In genomic region chr7:96237040-96237439, GRCh38 we compare ENCODE assay signal across 33 cellular contexts.
A peak's percentile ranks its signal among the peaks of the same experiment; 100 is the strongest.
DNase-seq lines count a peak whose midpoint lies in the region; ATAC-seq, FAIRE-seq and TF ChIP-seq lines count a peak whose summit lies in the region.
"Had no signal": no experiment of that assay in that cellular context is flagged by ENCODE, and none has a peak within 500 bp of the region (broad histone marks: within the 10 kb centered on the region; RNA-seq: fewer than 3 reads in every experiment).

No MANE protein-coding gene starts in this region.

- BruUV-seq in K562 (replicated peaks; lab: Mats Ljungman, UMichigan), result no TSS peak

- peak overlapping the region; percentile 13 to 72; a peak in 3 of 4 replicates for H3K9ac ChIP-seq in K562 (ENCODE audit: insufficient read depth in 1 of 2, low read depth in 2 of 2, low read length in 2 of 2)

- H3K36me3 Mint-ChIP-seq in GM23338 (ENCODE audit: low read depth), result peaks cover 12% of the 10 kb centered on the region

- no peak for TF ChIP-seq RAD21 in K562 (CRISPR knock-in tag; conservative IDR thresholded peaks at IDR 0.05 in 1 of 2, IDR thresholded peaks at IDR 0.05 in 1 of 2)

- peak overlapping the region; percentile 80 for H3K27ac ChIP-seq in right cardiac atrium (ENCODE audit: low read length)
- peak overlapping the region; percentile 94 for H3K27ac ChIP-seq in K562 (ENCODE audit: extremely low read depth, low read depth, low read length)
- H3K27ac ChIP-seq in sigmoid colon, result peak overlapping the region; percentile 29 to 54 (median 43)
- no peak overlapping the region for H3K27ac ChIP-seq in GM23338 (ENCODE audit: low read depth)

- H3K4me3 ChIP-seq in right cardiac atrium (ENCODE audit: low read length) (no peak overlapping the region), K562 (peak overlapping the region; percentile 10; the same call in 1 of the 2 replicates), sigmoid colon (no peak overlapping the region), GM23338 (no peak overlapping the region)
- H3K4me3 ChIP-seq: breast epithelium, lung, pancreas, spleen had no signal

- FAIRE-seq in K562 (lab: Jason Lieb, UNC), result no peak
- FAIRE-seq: colon, keratinocyte, pancreas had no signal

- intact Hi-C loops in right cardiac atrium (cut with DNase I) (no loop called here), left cardiac atrium (cut with DNase I) (loop anchor here in 1 of 2 donors (10.0 kb wide), 1 partner anchor 78 kb away; no protein-coding TSS in a partner anchor), K562 (cut with micrococcal nuclease) (no loop called here), sigmoid colon (cut with DNase I) (no loop called here)

- H3K27ac Mint-ChIP-seq in GM23338, result no peak overlapping the region
- H3K27ac Mint-ChIP-seq: activated CD4-positive, alpha-beta memory T cell treated with anti-CD3 and anti-CD28 coated beads for 36 hours; activated naive CD4-positive, alpha-beta T cell treated with anti-CD3 and anti-CD28 coated beads for 36 hours; activated T-helper 1 cell treated with anti-CD3 and anti-CD28 coated beads, Interleukin-12 subunit alpha, Interleukin-12 subunit beta, Interleukin-2, Interleukin-4 antibody, amounts not matched to agents 30 ng/mL and 10 ng/mL and 1 ng/mL, durations not matched to agents 14 hours and 24 hours and 36 hours; effector memory CD8-positive, alpha-beta T cell had no signal

- H3K4me1 ChIP-seq in right cardiac atrium (ENCODE audit: control insufficient read depth, insufficient read depth, low read length) (peaks cover 9% of the 10 kb centered on the region), K562 (replicated peaks in 1 of 2; ENCODE audit: control insufficient read depth in 2 of 2, insufficient read depth in 2 of 2, low read length in 2 of 2) (peaks cover 11 to 72% of the 10 kb centered on the region in 2 experiments), sigmoid colon (peaks cover 0 to 27% (median 22%) of the 10 kb centered on the region in 4 donors), GM23338 (ENCODE audit: insufficient read depth) (no peaks in the 10 kb centered on the region)
- H3K4me1 ChIP-seq: breast epithelium had no signal

- in situ Hi-C loops in K562 (cut with MboI), result no loop called here

- no peak for TF ChIP-seq POLR2A in K562 (conservative IDR thresholded peaks at IDR 0.05)
- no peak for TF ChIP-seq POLR2A in sigmoid colon (IDR thresholded peaks at IDR 0.05)

- H3K36me3 ChIP-seq in K562 (ENCODE audit: control insufficient read depth, insufficient read depth, low read length) (peaks cover 22% of the 10 kb centered on the region), sigmoid colon (no peaks in the 10 kb centered on the region), GM23338 (ENCODE audit: insufficient read depth) (no peaks in the 10 kb centered on the region)
- H3K36me3 ChIP-seq: breast epithelium had no signal

- no peak for ATAC-seq in right cardiac atrium
- no peak for ATAC-seq in left cardiac atrium
- ATAC-seq in K562, result no peak
- no peak for ATAC-seq in GM23338
- ATAC-seq: effector memory CD8-positive, alpha-beta T cell; stimulated activated naive CD8-positive, alpha-beta T cell treated with anti-CD3 and anti-CD28 coated beads, Interleukin-15, Interleukin-2, amounts not matched to agents 100 U/mL and 50 U/mL, for 24 hours had no signal

- no peaks in the 10 kb centered on the region for H3K27me3 ChIP-seq in right cardiac atrium (ENCODE audit: control insufficient read depth, insufficient read depth)
- H3K27me3 ChIP-seq in K562 (ENCODE audit: control insufficient read depth in 2 of 2, insufficient read depth in 2 of 2, low read length in 2 of 2), result no peaks in the 10 kb centered on the region
- H3K27me3 ChIP-seq in sigmoid colon, result no peaks in the 10 kb centered on the region
- H3K27me3 ChIP-seq in GM23338 (ENCODE audit: insufficient read depth), result no peaks in the 10 kb centered on the region
- H3K27me3 ChIP-seq: breast epithelium, pancreas, spleen had no signal

- 98% methylated on average over 1 of the region's 1 CpG for WGBS in right cardiac atrium
- 57% methylated on average over 1 of the region's 1 CpG for WGBS in K562 (ENCODE audit: insufficient coverage, low coverage, missing lambda C conversion rate)
- WGBS in sigmoid colon, 2 donors, result 96 to 98% methylated on average over 1 of the region's 1 CpG

- H3K9me3 ChIP-seq in right cardiac atrium (ENCODE audit: control insufficient read depth, low read length) (no peaks in the 10 kb centered on the region), K562 (replicated peaks; ENCODE audit: control insufficient read depth, insufficient read depth, low read depth, low read length) (no peaks in the 10 kb centered on the region), sigmoid colon (no peaks in the 10 kb centered on the region)
- H3K9me3 ChIP-seq: breast epithelium, pancreas, spleen had no signal

- H3K79me2 ChIP-seq in K562 (ENCODE audit: control insufficient read depth, insufficient read depth, low read length) (peaks cover 82% of the 10 kb centered on the region), GM23338 (replicated peaks; ENCODE audit: insufficient read depth) (peaks cover 23% of the 10 kb centered on the region; the same call in 1 of the 2 replicates)

- H3F3A ChIP-seq in GM23338 (replicated peaks; ENCODE audit: low read depth), result no peaks in the 10 kb centered on the region

- no peaks in the 10 kb centered on the region for H3K9me2 ChIP-seq in GM23338 (ENCODE audit: insufficient read depth)

- DNase-seq in right cardiac atrium (no peak), left cardiac atrium (no peak), K562 (ENCODE audit: extremely low read depth in 1 of 4, low spot score in 3 of 4) (no peak), sigmoid colon (no peak), AG08396 (ENCODE audit: low spot score) (no peak), GM23338 (ENCODE audit: low spot score) (no peak), cerebellum (ENCODE audit: low spot score) (no peak)
- DNase-seq: activated CD4-positive, alpha-beta memory T cell treated with anti-CD3 and anti-CD28 coated beads for 36 hours; activated naive CD4-positive, alpha-beta T cell treated with anti-CD3 and anti-CD28 coated beads for 36 hours; amniotic stem cell; C1 segment of cervical spinal cord; DND-41; effector memory CD8-positive, alpha-beta T cell; erythroblast; GF-D8; GOT3; HFFc6; NCI-H1436; NCI-H2081; NCI-H2227 treated with DMSO at 0.1 percent for 48 hours; NCI-H526; NK-92 treated with Interleukin-12 subunit alpha and Interleukin-12 subunit beta, amount 100 ng/mL, for 24 hours; pancreas; spleen; stimulated activated CD4-positive, alpha-beta T cell treated with anti-CD3 and anti-CD28 coated beads, Interleukin-2, amount 100 ng/mL, for 24 hours; stimulated activated naive CD8-positive, alpha-beta T cell treated with anti-CD3 and anti-CD28 coated beads, Interleukin-15, Interleukin-2, amounts not matched to agents 100 U/mL and 50 U/mL, for 24 hours; T-helper 2 cell had no signal

- H3K4me3 Mint-ChIP-seq in GM23338, result no peak overlapping the region
- H3K4me3 Mint-ChIP-seq: activated CD4-positive, alpha-beta memory T cell treated with anti-CD3 and anti-CD28 coated beads for 36 hours; activated naive CD4-positive, alpha-beta T cell treated with anti-CD3 and anti-CD28 coated beads for 36 hours; activated T-helper 1 cell treated with anti-CD3 and anti-CD28 coated beads, Interleukin-12 subunit alpha, Interleukin-12 subunit beta, Interleukin-2, Interleukin-4 antibody, amounts not matched to agents 30 ng/mL and 10 ng/mL and 1 ng/mL, durations not matched to agents 14 hours and 24 hours and 36 hours; effector memory CD8-positive, alpha-beta T cell; HFFc6; neural crest cell had no signal

- H3K4me1 Mint-ChIP-seq in GM23338, result peaks cover 3% of the 10 kb centered on the region; the same call in 1 of the 3 replicates

- peaks cover 2% of the 10 kb centered on the region for H3K27me3 Mint-ChIP-seq in GM23338 (ENCODE audit: insufficient read depth, low read depth, poor library complexity)
- H3K27me3 Mint-ChIP-seq: activated CD4-positive, alpha-beta memory T cell treated with anti-CD3 and anti-CD28 coated beads for 36 hours; effector memory CD8-positive, alpha-beta T cell had no signal

- TF ChIP-seq CTCF in K562 (IDR thresholded peaks at IDR 0.05 in 2 of 3, conservative IDR thresholded peaks at IDR 0.05 in 1 of 3; ENCODE audit: insufficient read depth in 2 of 3, low read depth in 1 of 3, low read length in 3 of 3), result no peak
- no peak for TF ChIP-seq CTCF in sigmoid colon (IDR thresholded peaks at IDR 0.05)
- no peak for TF ChIP-seq CTCF in GM23338 (conservative IDR thresholded peaks at IDR 0.05; ENCODE audit: low read depth in 2 of 2)

- H3K9me3 Mint-ChIP-seq in GM23338, result no peaks in the 10 kb centered on the region
- H3K9me3 Mint-ChIP-seq: activated CD4-positive, alpha-beta memory T cell treated with anti-CD3 and anti-CD28 coated beads for 36 hours; activated naive CD4-positive, alpha-beta T cell treated with anti-CD3 and anti-CD28 coated beads for 36 hours; activated T-helper 1 cell treated with anti-CD3 and anti-CD28 coated beads, Interleukin-12 subunit alpha, Interleukin-12 subunit beta, Interleukin-2, Interleukin-4 antibody, amounts not matched to agents 30 ng/mL and 10 ng/mL and 1 ng/mL, durations not matched to agents 14 hours and 24 hours and 36 hours; effector memory CD8-positive, alpha-beta T cell; HFFc6; neural crest cell had no signal

- CTCF ChIA-PET in K562 (lab: Yijun Ruan, JAX; ENCODE audit: low intra/inter-chr PET ratio), result no interaction called here

- POLR2A ChIA-PET in K562 (lab: Yijun Ruan, JAX), result no interaction called here

- peak overlapping the region; percentile 83; the same call in 1 of the 2 replicates for H2AFZ ChIP-seq in K562 (ENCODE audit: low read depth, low read length)
- H2AFZ ChIP-seq in GM23338, result no peak overlapping the region

- H4K20me1 ChIP-seq in K562 (replicated peaks; ENCODE audit: control insufficient read depth, insufficient read depth, low read length) (no peaks in the 10 kb centered on the region), GM23338 (replicated peaks; ENCODE audit: insufficient read depth) (peaks cover 11% of the 10 kb centered on the region)

- H3K9me1 ChIP-seq in K562 (ENCODE audit: control insufficient read depth, insufficient read depth, low read length), result no peaks in the 10 kb centered on the region

- H3K4me2 ChIP-seq in K562 (ENCODE audit: insufficient read depth, low read length), result peak overlapping the region; percentile 72
- H3K4me2 ChIP-seq in GM23338, result no peak overlapping the region

- TF ChIP-seq EP300 in K562 (IDR thresholded peaks at IDR 0.05; ENCODE audit: low read length), result no peak
- TF ChIP-seq EP300 in sigmoid colon (IDR thresholded peaks at IDR 0.05), result no peak

TF ChIP-seq in K562, 482 proteins besides CTCF, POLR2A, EP300 and RAD21 (continues in another document):
- TF ChIP-seq HDAC6 (IDR thresholded peaks at IDR 0.05; ENCODE audit: low read depth, low read length) (no peak), DPF2 (IDR thresholded peaks at IDR 0.05) (no peak), SAFB2 (IDR thresholded peaks at IDR 0.05; ENCODE audit: borderline replicate concordance, low read depth, low read length, severe bottlenecking) (no peak), ZNF644 (tag; IDR thresholded peaks at IDR 0.05; ENCODE audit: low read depth) (no peak)

TF ChIP-seq in GM23338, 12 proteins besides CTCF, POLR2A, EP300 and RAD21 (continues in another document):
- TF ChIP-seq ZNF331 (CRISPR knock-in tag; IDR thresholded peaks at IDR 0.05; ENCODE audit: low read depth), result no peak
- no peak for TF ChIP-seq ZNF114 (CRISPR knock-in tag; IDR thresholded peaks at IDR 0.05)
- no peak for TF ChIP-seq EZH2phosphoT487 (IDR thresholded peaks at IDR 0.05; ENCODE audit: unreplicated experiment)
